In the genomic region with DNA sequence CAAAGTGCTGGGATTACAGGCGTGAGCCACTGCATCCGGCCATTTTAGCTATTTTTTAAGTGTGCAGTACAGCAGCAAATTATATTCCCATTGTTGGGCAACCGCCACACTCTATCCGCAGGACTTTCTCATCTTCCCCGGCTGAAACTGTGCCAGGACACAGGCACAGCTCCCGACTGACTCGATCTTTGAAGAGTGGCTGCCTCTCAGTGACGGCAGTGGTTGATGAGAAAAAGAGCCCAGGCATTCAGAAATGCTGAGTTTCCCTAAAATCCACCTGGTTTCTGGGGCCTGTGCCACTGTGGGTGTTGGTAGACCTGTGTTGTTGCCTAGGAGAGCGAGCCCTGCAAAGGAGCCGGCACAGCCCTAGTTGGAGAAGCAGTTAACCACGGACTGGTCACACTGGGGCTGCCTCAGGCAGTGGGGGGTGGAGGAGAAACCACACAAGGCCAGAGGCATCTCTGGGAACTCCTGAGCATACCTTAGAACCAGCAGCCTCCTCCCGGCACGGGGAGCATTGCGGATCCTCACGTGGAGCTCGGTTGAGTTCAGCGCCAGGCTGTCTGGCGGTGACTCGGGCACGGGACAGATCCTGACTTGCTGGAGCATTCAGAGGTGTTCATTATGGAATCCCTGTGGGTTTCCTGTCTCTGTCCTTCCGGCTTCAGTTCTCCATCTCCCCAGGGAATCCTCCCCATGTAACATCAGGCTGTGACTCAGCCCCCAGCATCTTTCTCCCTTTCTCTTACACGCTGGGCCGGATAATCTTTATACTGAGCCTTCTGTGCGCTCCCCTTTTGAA, we compare ENCODE assay signal across 11 cellular contexts. TPM values are rescaled to one million over a fixed set of nuclear protein-coding genes. Genes with fewer than 3 reads are reported as not detected.
DNase-seq lines count a peak whose midpoint lies in the region; ATAC-seq and TF ChIP-seq lines count a peak whose summit lies in the region.
"Had no signal": no experiment of that assay in that cellular context is flagged by ENCODE, and none has a peak within 500 bp of the region (broad histone marks: within the 10 kb centered on the region; RNA-seq: fewer than 3 reads in every experiment).

No MANE protein-coding gene starts in this region.

- no peaks in the 10 kb centered on the region for H3K9me3 ChIP-seq in T-helper 17 cell (ENCODE audit: control insufficient read depth, low read length, poor library complexity, severe bottlenecking)
- H3K9me3 ChIP-seq in subcutaneous abdominal adipose tissue (ENCODE audit: control insufficient read depth in 5 of 5, low read length in 5 of 5) = no peaks in the 10 kb centered on the region

- no peak for ATAC-seq in T-helper 17 cell

- no peak for DNase-seq in activated CD4-positive, alpha-beta T cell treated with anti-CD3 and anti-CD28 coated beads, Interleukin-2, amount 10 ng/mL, durations not matched to agents 7 days and 5 days
- DNase-seq in activated CD4-positive, alpha-beta T cell treated with anti-CD3 and anti-CD28 coated beads, Interleukin-2, amount 50 U/mL, for 4 hours = no peak
- DNase-seq in T-helper 17 cell = no peak
- peak; percentile 42 for DNase-seq in globus pallidus (ENCODE audit: low spot score)
- no peak for DNase-seq in mesothelial cell of epicardium (ENCODE audit: low spot score in 2 of 2, unreplicated experiment in 2 of 2)
- no peak for DNase-seq in T-helper 9 cell
- DNase-seq in OCI-M1 (lab: John Stamatoyannopoulos, UW) = no peak
- DNase-seq: effector memory CD4-positive, alpha-beta T cell had no signal

- H3K27me3 Mint-ChIP-seq in activated CD4-positive, alpha-beta T cell treated with anti-CD3 and anti-CD28 coated beads, Interleukin-2, amount 10 ng/mL, durations not matched to agents 7 days and 5 days = no peaks in the 10 kb centered on the region
- H3K27me3 Mint-ChIP-seq in T-helper 17 cell (no peaks in the 10 kb centered on the region), mesothelial cell of epicardium (ENCODE audit: low read depth) (no peaks in the 10 kb centered on the region)

- CTCF ChIA-PET in activated CD4-positive, alpha-beta T cell treated with anti-CD3 and anti-CD28 coated beads, Interleukin-2, amount 10 ng/mL, durations not matched to agents 7 days and 5 days (lab: Charles Lee) = interaction anchor here (0.5 to 2.1 kb wide), 3 partner anchors 16 kb away, joined by 3 to 10 read pairs (median 3); a partner anchor contains a TSS

- H3K9me3 Mint-ChIP-seq in activated CD4-positive, alpha-beta T cell treated with anti-CD3 and anti-CD28 coated beads, Interleukin-2, amount 10 ng/mL, durations not matched to agents 7 days and 5 days = no peaks in the 10 kb centered on the region
- H3K9me3 Mint-ChIP-seq in mesothelial cell of epicardium = no peaks in the 10 kb centered on the region
- H3K9me3 Mint-ChIP-seq: T-helper 1 cell treated with Interleukin-12 subunit alpha and Interleukin-12 subunit beta and Interleukin-4 antibody, amounts not matched to agents 30 μg/mL and 1 μg/mL, for 36 hours had no signal

- no peak for TF ChIP-seq CTCF in mesothelial cell of epicardium (IDR thresholded peaks at IDR 0.05; ENCODE audit: unreplicated experiment)

- no peak overlapping the region for H3K9ac ChIP-seq in subcutaneous abdominal adipose tissue (ENCODE audit: low read length in 5 of 5)

- H3K27ac Mint-ChIP-seq in activated CD4-positive, alpha-beta T cell treated with anti-CD3 and anti-CD28 coated beads, Interleukin-2, amount 10 ng/mL, durations not matched to agents 7 days and 5 days = peak overlapping the region; percentile 36
- peak overlapping the region; percentile 56 for H3K27ac Mint-ChIP-seq in T-helper 17 cell
- no peak overlapping the region for H3K27ac Mint-ChIP-seq in mesothelial cell of epicardium
- H3K27ac Mint-ChIP-seq: T-helper 1 cell treated with Interleukin-12 subunit alpha and Interleukin-12 subunit beta and Interleukin-4 antibody, amounts not matched to agents 30 μg/mL and 1 μg/mL, for 36 hours had no signal

- H3K36me3 Mint-ChIP-seq in activated CD4-positive, alpha-beta T cell treated with anti-CD3 and anti-CD28 coated beads, Interleukin-2, amount 10 ng/mL, durations not matched to agents 7 days and 5 days (ENCODE audit: low read depth) = peaks cover 60% of the 10 kb centered on the region
- H3K36me3 Mint-ChIP-seq in T-helper 17 cell (ENCODE audit: low read depth) = peaks cover 12% of the 10 kb centered on the region
- peaks cover 39% of the 10 kb centered on the region for H3K36me3 Mint-ChIP-seq in mesothelial cell of epicardium

- peaks cover 2% of the 10 kb centered on the region for H3K4me1 Mint-ChIP-seq in activated CD4-positive, alpha-beta T cell treated with anti-CD3 and anti-CD28 coated beads, Interleukin-2, amount 10 ng/mL, durations not matched to agents 7 days and 5 days
- H3K4me1 Mint-ChIP-seq in T-helper 17 cell (peaks cover 13% of the 10 kb centered on the region), mesothelial cell of epicardium (no peaks in the 10 kb centered on the region)

- H3K4me3 Mint-ChIP-seq in activated CD4-positive, alpha-beta T cell treated with anti-CD3 and anti-CD28 coated beads, Interleukin-2, amount 10 ng/mL, durations not matched to agents 7 days and 5 days = no peak overlapping the region
- H3K4me3 Mint-ChIP-seq in T-helper 17 cell (no peak overlapping the region), mesothelial cell of epicardium (no peak overlapping the region)
- H3K4me3 Mint-ChIP-seq: T-helper 1 cell treated with Interleukin-12 subunit alpha and Interleukin-12 subunit beta and Interleukin-4 antibody, amounts not matched to agents 30 μg/mL and 1 μg/mL, for 36 hours had no signal

- peaks cover 1 to 20% (median 5%) of the 10 kb centered on the region in 5 donors for H3K4me1 ChIP-seq in subcutaneous abdominal adipose tissue (ENCODE audit: control insufficient read depth in 5 of 5, insufficient read depth in 5 of 5, low read length in 5 of 5)

- H3K27ac ChIP-seq in subcutaneous abdominal adipose tissue (ENCODE audit: low read depth, low read length) = peak overlapping the region; percentile 26
- H3K27ac ChIP-seq: 22Rv1 had no signal

- POLR2A ChIA-PET in activated CD4-positive, alpha-beta T cell treated with anti-CD3 and anti-CD28 coated beads, Interleukin-2, amount 10 ng/mL, durations not matched to agents 7 days and 5 days (lab: Charles Lee) = no interaction called here

- no peak overlapping the region for H3K4me3 ChIP-seq in subcutaneous abdominal adipose tissue (ENCODE audit: low read depth in 1 of 5, low read length in 5 of 5)

- H3K27me3 ChIP-seq in subcutaneous abdominal adipose tissue (ENCODE audit: control insufficient read depth in 5 of 5, insufficient read depth in 4 of 5, low read length in 5 of 5) = no peaks in the 10 kb centered on the region

- peaks cover 11 to 99% (median 97%) of the 10 kb centered on the region in 5 donors for H3K36me3 ChIP-seq in subcutaneous abdominal adipose tissue (ENCODE audit: control insufficient read depth in 5 of 5, insufficient read depth in 5 of 5, low read length in 5 of 5)

RNA-seq across cellular contexts. Expression of a gene that starts 16.2 kb away (rescaled TPM):
- 10 to 100 TPM; 77.1 to 82.2 TPM for total RNA-seq in activated CD4-positive, alpha-beta T cell treated with anti-CD3 and anti-CD28 coated beads, Interleukin-2, amount 10 ng/mL, durations not matched to agents 7 days and 5 days
- total RNA-seq in T-helper 17 cell (100 to 1,000 TPM in 1 of 2 donors, 10 to 100 TPM in 1; 93.3 to 146 TPM), mesothelial cell of epicardium (51.0 to 55.0 TPM (median 51.5 TPM) in 3 replicates)
